2 cellular contexts compared by ENCODE assay signal in genomic region chr17:67441052-67441738, GRCh38.
TF ChIP-seq lines count a peak whose summit lies in the region.

No MANE protein-coding gene starts in this region.

TF ChIP-seq in IMR-90, 13 proteins besides CTCF, POLR2A, EP300 and RAD21:
- TF ChIP-seq RCOR1 (IDR thresholded peaks at IDR 0.05; ENCODE audit: insufficient replicate concordance, low read length) (no peak), BHLHE40 (IDR thresholded peaks at IDR 0.05; ENCODE audit: low read depth, low read length) (peak; percentile 2; the same call in 1 of the 2 replicates), ELK1 (IDR thresholded peaks at IDR 0.05; ENCODE audit: borderline replicate concordance, low read depth, low read length) (no peak), MAZ (IDR thresholded peaks at IDR 0.05; ENCODE audit: borderline replicate concordance, low read depth, low read length) (0 out of 2 replicates have a peak, but pooled peaks have one; percentile 29), FOS (IDR thresholded peaks at IDR 0.05; ENCODE audit: low read depth, low read length) (peak; percentile 74)

TF ChIP-seq in neural cell, 6 proteins besides CTCF, POLR2A, EP300 and RAD21:
- TF ChIP-seq POLR2AphosphoS5 (IDR thresholded peaks at IDR 0.05) = no peak
- TF ChIP-seq SMC3 (conservative IDR thresholded peaks at IDR 0.05; ENCODE audit: poor library complexity) = no peak
- TF ChIP-seq MXI1 (conservative IDR thresholded peaks at IDR 0.05; ENCODE audit: poor library complexity, severe bottlenecking) = no peak
- TF ChIP-seq REST (IDR thresholded peaks at IDR 0.05; ENCODE audit: borderline replicate concordance) = no peak
- TF ChIP-seq TAF1 (IDR thresholded peaks at IDR 0.05; ENCODE audit: low read depth) = no peak
- TF ChIP-seq EZH2 (IDR thresholded peaks at IDR 0.05; ENCODE audit: borderline replicate concordance, insufficient read depth, low read length, poor library complexity, severe bottlenecking) = no peak
